8 cellular contexts compared by ENCODE assay signal in the genomic region with DNA sequence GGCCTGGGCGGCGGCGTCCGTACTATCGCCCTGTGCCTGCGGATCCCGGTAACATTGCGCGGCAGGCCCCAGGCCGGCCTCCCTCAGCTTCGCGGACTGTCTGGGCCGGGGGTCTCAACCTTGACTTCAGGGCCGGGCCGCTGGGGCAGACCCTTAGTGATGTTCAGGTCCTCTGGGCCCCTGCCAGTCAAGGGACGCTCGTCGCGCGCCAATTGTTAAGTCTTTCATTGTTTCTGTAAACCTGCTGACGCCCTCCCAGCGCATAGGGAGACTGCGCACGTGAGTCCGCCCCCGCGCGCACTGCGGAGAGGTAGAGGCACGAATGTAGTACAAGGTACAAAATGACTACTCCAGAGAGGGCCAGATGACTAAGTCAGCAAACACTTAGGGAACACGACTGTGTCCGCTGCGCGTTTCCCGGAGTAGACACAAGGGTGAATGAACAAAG. TPM values are rescaled to one million over a fixed set of nuclear protein-coding genes. Genes with fewer than 3 reads are reported as not detected.
DNase-seq lines count a peak whose midpoint lies in the region; ATAC-seq and TF ChIP-seq lines count a peak whose summit lies in the region.

No MANE protein-coding gene starts in this region.

- ATAC-seq in GM21529 (IDR thresholded peaks at IDR 0.05; ENCODE audit: unreplicated experiment) (peak; percentile 26), HG03139 (IDR thresholded peaks at IDR 0.05; ENCODE audit: unreplicated experiment) (no peak)

- intact Hi-C loops in Calu3 (cut with micrococcal nuclease; ENCODE audit: unreplicated experiment) = no loop called here

- TSS peak; percentile 43 for BruUV-seq in Calu3 (replicated peaks; lab: Mats Ljungman, UMichigan)

- H3K36me3 Mint-ChIP-seq in Calu3 (ENCODE audit: insufficient read depth, unreplicated experiment) = peaks cover 29% of the 10 kb centered on the region

- H3K27ac Mint-ChIP-seq in Calu3 (ENCODE audit: unreplicated experiment) = peak overlapping the region; percentile 1

- H3K27ac ChIP-seq in duodenal mucosa (ENCODE audit: low read depth, low read length) = peak overlapping the region; percentile 90

- H3K9ac ChIP-seq in duodenal mucosa (ENCODE audit: low read depth in 1 of 2, low read length in 2 of 2) = peak overlapping the region; percentile 71 to 78

- H3K4me3 Mint-ChIP-seq in Calu3 (ENCODE audit: low read depth, unreplicated experiment) = peak overlapping the region; percentile 96

- no peaks in the 10 kb centered on the region for H3K36me3 ChIP-seq in duodenal mucosa (ENCODE audit: control insufficient read depth in 1 of 2, insufficient read depth in 2 of 2, low read length in 2 of 2)

- H3K27me3 ChIP-seq in duodenal mucosa (ENCODE audit: control insufficient read depth in 1 of 2, insufficient read depth in 2 of 2, low read length in 2 of 2) = no peaks in the 10 kb centered on the region

- H3K27me3 Mint-ChIP-seq in Calu3 (ENCODE audit: unreplicated experiment) = no peaks in the 10 kb centered on the region

- TF ChIP-seq CTCF in Calu3 (IDR thresholded peaks at IDR 0.05; ENCODE audit: unreplicated experiment) = no peak

- no peaks in the 10 kb centered on the region for H3K9me3 ChIP-seq in duodenal mucosa (ENCODE audit: control insufficient read depth in 1 of 2, low read length in 2 of 2)

- CTCF ChIA-PET in Calu3 (lab: Charles Lee) = interaction anchor here (1.1 to 1.9 kb wide), 2 partner anchors 12 to 342 kb away, joined by 3 to 14 read pairs; no protein-coding TSS in a partner anchor

- H3K9me3 Mint-ChIP-seq in Calu3 (ENCODE audit: low read depth, unreplicated experiment) = no peaks in the 10 kb centered on the region

- peak overlapping the region; percentile 73 to 75 for H3K4me3 ChIP-seq in duodenal mucosa (ENCODE audit: low read depth in 1 of 2, low read length in 2 of 2)

- DNase-seq in Calu3 (peak; percentile 54), M059J (ENCODE audit: low read depth) (peak; percentile 49), midbrain (lab: John Stamatoyannopoulos, UW) (peak; percentile 44)
- peak; percentile 40 to 67 for DNase-seq in activated CD4-positive, alpha-beta T cell treated with anti-CD3 and anti-CD28 coated beads for 24 hours (ENCODE audit: low read depth in 2 of 2)
- peak; percentile 35 to 57 for DNase-seq in stimulated activated CD8-positive, alpha-beta memory T cell treated with anti-CD3 and anti-CD28 coated beads, Interleukin-2, amount 100 ng/mL, for 48 hours (ENCODE audit: low read depth in 2 of 2)

- H3K4me1 Mint-ChIP-seq in Calu3 (ENCODE audit: low read depth, unreplicated experiment) = peaks cover 8% of the 10 kb centered on the region

- peaks cover 16 to 17% of the 10 kb centered on the region in 2 donors for H3K4me1 ChIP-seq in duodenal mucosa (ENCODE audit: control insufficient read depth in 1 of 2, insufficient read depth in 2 of 2, low read length in 2 of 2)

RNA-seq across cellular contexts. Expression of gene HDHD5, which starts 0.5 kb away (rescaled TPM):
- 44.4 and 48.0 TPM in 2 replicates for total RNA-seq in Calu3 (2022)
- total RNA-seq in M059J (2014; rRNA removed; shearing (Covaris generic)) = 30.8 and 32.1 TPM in 2 replicates

RNA-seq across cellular contexts. Expression of gene TMEM121B, which starts 38.4 kb away (rescaled TPM):
- 0.21 and 0.42 TPM in 2 replicates for total RNA-seq in Calu3 (2022)
- 0.07 TPM in 1 of 2 replicates, not detected in the other for total RNA-seq in M059J (2014; rRNA removed; shearing (Covaris generic))

RNA-seq across cellular contexts. Expression of gene ADA2, which starts 59.7 kb away (rescaled TPM):
- total RNA-seq in Calu3 (2022) = not detected in 2 replicates
- 9.6 and 15.4 TPM in 2 replicates for total RNA-seq in M059J (2014; rRNA removed; shearing (Covaris generic))

Comparison
In these comparisons a context has a peak if more than half of its experiments do, and no peak if none do; other contexts are left out.
1. RNA of gene ADA2, which starts 59.7 kb away (total RNA-seq): 9.6 to 15.4 TPM in M059J; not detected in Calu3; every median in the first group is over 10 times any median in the second.
2. Peak in every context shown above with its lines, with median percentiles within 50 percentile points of each other: DNase-seq.